In genomic region chr5:131430794-131431193, GRCh38 we compare ENCODE assay signal across 23 cellular contexts.
DNase-seq lines count a peak whose midpoint lies in the region; ATAC-seq and TF ChIP-seq lines count a peak whose summit lies in the region.
"Had no signal": no experiment of that assay in that cellular context is flagged by ENCODE, and none has a peak within 500 bp of the region (broad histone marks: within the 10 kb centered on the region; RNA-seq: fewer than 3 reads in every experiment).

No MANE protein-coding gene starts in this region.

- H3K4me3 Mint-ChIP-seq in CD4-positive, alpha-beta T cell = no peak overlapping the region
- H3K4me3 Mint-ChIP-seq: activated naive CD4-positive, alpha-beta T cell treated with anti-CD3 and anti-CD28 coated beads, Interleukin-2, amount 10 ng/mL, durations not matched to agents 7 days and 5 days; endodermal cell; immature natural killer cell; WTC11 had no signal

- no peak overlapping the region for H3K4me3 ChIP-seq in GM23248
- no peak overlapping the region for H3K4me3 ChIP-seq in brain microvascular endothelial cell (ENCODE audit: low read depth, low read length)
- H3K4me3 ChIP-seq: body of pancreas, esophagus squamous epithelium, GM12878, right lobe of liver had no signal

- POLR2A ChIA-PET in CD4-positive, alpha-beta T cell (lab: Charles Lee) = interaction anchor here (0.9 kb wide), 2 partner anchors 11 to 19 kb away, joined by 3 to 4 read pairs; no protein-coding TSS in a partner anchor

- no peaks in the 10 kb centered on the region for H3K27me3 Mint-ChIP-seq in CD4-positive, alpha-beta T cell
- H3K27me3 Mint-ChIP-seq: activated naive CD4-positive, alpha-beta T cell treated with anti-CD3 and anti-CD28 coated beads, Interleukin-2, amount 10 ng/mL, durations not matched to agents 7 days and 5 days had no signal

- CTCF ChIA-PET in CD4-positive, alpha-beta T cell (lab: Charles Lee) = no interaction called here

- in situ Hi-C loops in GM23248 (cut with MboI) = loop anchor here (25.0 kb wide), 1 partner anchor 582 kb away; the partner anchor contains the start of gene ACSL6
- in situ Hi-C loops in brain microvascular endothelial cell (cut with HindIII; ENCODE audit: low pct_ligation_motif_present, low sequenced_read_pairs) = no loop called here

- H3K4me1 ChIP-seq in GM23248 (ENCODE audit: insufficient read depth) = 0 out of 2 replicates have a peak, but pooled peaks cover 8% of the 10 kb centered on the region
- H3K4me1 ChIP-seq: body of pancreas, esophagus squamous epithelium, right lobe of liver had no signal

- peaks cover 16% of the 10 kb centered on the region for H3K4me1 Mint-ChIP-seq in CD4-positive, alpha-beta T cell (ENCODE audit: low read depth)

- DNase-seq in CD4-positive, alpha-beta T cell = no peak
- DNase-seq in GM23248 = peak; percentile 74
- DNase-seq in brain microvascular endothelial cell = peak; percentile 2
- peak; percentile 65 for DNase-seq in iris pigment epithelial cell (ENCODE audit: low read depth)
- no peak for DNase-seq in left colon
- no peak for DNase-seq in GOT3 (lab: John Stamatoyannopoulos, UW)
- no peak for DNase-seq in amygdala (lab: John Stamatoyannopoulos, UW)
- DNase-seq: activated CD4-positive, alpha-beta T cell treated with anti-CD3 and anti-CD28 coated beads, Interleukin-2, amount 50 U/mL, for 48 hours; activated naive CD4-positive, alpha-beta T cell treated with anti-CD3 and anti-CD28 coated beads, Interleukin-2, amount 10 ng/mL, durations not matched to agents 7 days and 5 days; activated T-cell treated with anti-CD3 and anti-CD28 coated beads, Interleukin-2, amount 50 U/mL, for 1 hour; body of pancreas; cortex of kidney; endodermal cell; esophagus squamous epithelium; immature natural killer cell; left ventricle myocardium superior; NCI-H187; NCI-H748 treated with DMSO at 0.1 percent for 48 hours; posterior cingulate gyrus; right lobe of liver had no signal

- no peaks in the 10 kb centered on the region for H3K9me3 ChIP-seq in CD4-positive, alpha-beta T cell (ENCODE audit: control insufficient read depth, low read length)
- no peaks in the 10 kb centered on the region for H3K9me3 ChIP-seq in GM23248 (ENCODE audit: low read depth)
- H3K9me3 ChIP-seq: body of pancreas, esophagus squamous epithelium, right lobe of liver had no signal

- no peak overlapping the region for H3K9ac ChIP-seq in GM23248

- 0 out of 2 replicates have a peak, but pooled peaks cover 4% of the 10 kb centered on the region for H3F3A ChIP-seq in GM23248 (ENCODE audit: insufficient read depth)

- no peaks in the 10 kb centered on the region for H3K27me3 ChIP-seq in CD4-positive, alpha-beta T cell (ENCODE audit: control insufficient read depth, insufficient read depth, low read length)
- no peaks in the 10 kb centered on the region for H3K27me3 ChIP-seq in GM23248 (replicated peaks; ENCODE audit: insufficient read depth)
- H3K27me3 ChIP-seq in brain microvascular endothelial cell (replicated peaks) = no peaks in the 10 kb centered on the region
- H3K27me3 ChIP-seq: body of pancreas, esophagus squamous epithelium, right lobe of liver had no signal

- WGBS in GM23248 (ENCODE audit: low coverage in 1 of 2, low lambda C conversion rate in 2 of 2, missing lambda C conversion rate in 2 of 2), 2 experiments = 6 to 25% methylated on average over 1 of the region's 1 CpG

- H3K36me3 ChIP-seq in GM23248 (ENCODE audit: low read depth) (peaks cover 18% of the 10 kb centered on the region), brain microvascular endothelial cell (replicated peaks) (peaks cover 9% of the 10 kb centered on the region)

- no peak overlapping the region for H2AFZ ChIP-seq in GM23248

- no peaks in the 10 kb centered on the region for H3K79me2 ChIP-seq in GM23248 (ENCODE audit: insufficient read depth)

- H3K27ac ChIP-seq in CD4-positive, alpha-beta T cell (ENCODE audit: low read depth, low read length) = no peak overlapping the region
- H3K27ac ChIP-seq in GM23248 (no peak overlapping the region), brain microvascular endothelial cell (no peak overlapping the region)
- H3K27ac ChIP-seq: body of pancreas, C4-2B, right lobe of liver had no signal

- no peak for ATAC-seq in CD4-positive, alpha-beta T cell (ENCODE audit: poor library complexity)
- no peak for ATAC-seq in left colon
- ATAC-seq: body of pancreas, GM12878, left ventricle myocardium superior, right lobe of liver, WTC11 had no signal

- no peaks in the 10 kb centered on the region for H3K9me2 ChIP-seq in GM23248 (ENCODE audit: insufficient read depth)

- TF ChIP-seq CTCF in CD4-positive, alpha-beta T cell (IDR thresholded peaks at IDR 0.05) = no peak
- no peak for TF ChIP-seq CTCF in brain microvascular endothelial cell (IDR thresholded peaks at IDR 0.05; ENCODE audit: low read depth, low read length, missing control alignments)

- no peaks in the 10 kb centered on the region for H4K20me1 ChIP-seq in GM23248 (ENCODE audit: insufficient read depth)

- no peaks in the 10 kb centered on the region for H3K9me3 Mint-ChIP-seq in CD4-positive, alpha-beta T cell
- H3K9me3 Mint-ChIP-seq: activated naive CD4-positive, alpha-beta T cell treated with anti-CD3 and anti-CD28 coated beads, Interleukin-2, amount 10 ng/mL, durations not matched to agents 7 days and 5 days; endodermal cell; immature natural killer cell; WTC11 had no signal

- H3K36me3 Mint-ChIP-seq in CD4-positive, alpha-beta T cell (ENCODE audit: low read depth) = peaks cover 96% of the 10 kb centered on the region

- peak overlapping the region; percentile 69 for H3K27ac Mint-ChIP-seq in CD4-positive, alpha-beta T cell
- H3K27ac Mint-ChIP-seq: activated naive CD4-positive, alpha-beta T cell treated with anti-CD3 and anti-CD28 coated beads, Interleukin-2, amount 10 ng/mL, durations not matched to agents 7 days and 5 days; endodermal cell; WTC11 had no signal

- intact Hi-C loops in CD4-positive, alpha-beta T cell (cut with DNase I, micrococcal nuclease) = no loop called here
- intact Hi-C loops in left colon (cut with DNase I, micrococcal nuclease) = no loop called here

- no peak overlapping the region for H3K4me2 ChIP-seq in GM23248 (ENCODE audit: unreplicated experiment)

Comparison
In these comparisons a context has a peak if more than half of its experiments do, and no peak if none do; other contexts are left out.
1. DNase-seq: peak in GM23248 (single experiment), brain microvascular endothelial cell (single experiment) and iris pigment epithelial cell (single experiment); none in CD4-positive, alpha-beta T cell (0 of 10), left colon (0 of 2), GOT3 (single experiment) and amygdala (0 of 56).